ENCODE assay signal across 8 cellular contexts in the genomic region with DNA sequence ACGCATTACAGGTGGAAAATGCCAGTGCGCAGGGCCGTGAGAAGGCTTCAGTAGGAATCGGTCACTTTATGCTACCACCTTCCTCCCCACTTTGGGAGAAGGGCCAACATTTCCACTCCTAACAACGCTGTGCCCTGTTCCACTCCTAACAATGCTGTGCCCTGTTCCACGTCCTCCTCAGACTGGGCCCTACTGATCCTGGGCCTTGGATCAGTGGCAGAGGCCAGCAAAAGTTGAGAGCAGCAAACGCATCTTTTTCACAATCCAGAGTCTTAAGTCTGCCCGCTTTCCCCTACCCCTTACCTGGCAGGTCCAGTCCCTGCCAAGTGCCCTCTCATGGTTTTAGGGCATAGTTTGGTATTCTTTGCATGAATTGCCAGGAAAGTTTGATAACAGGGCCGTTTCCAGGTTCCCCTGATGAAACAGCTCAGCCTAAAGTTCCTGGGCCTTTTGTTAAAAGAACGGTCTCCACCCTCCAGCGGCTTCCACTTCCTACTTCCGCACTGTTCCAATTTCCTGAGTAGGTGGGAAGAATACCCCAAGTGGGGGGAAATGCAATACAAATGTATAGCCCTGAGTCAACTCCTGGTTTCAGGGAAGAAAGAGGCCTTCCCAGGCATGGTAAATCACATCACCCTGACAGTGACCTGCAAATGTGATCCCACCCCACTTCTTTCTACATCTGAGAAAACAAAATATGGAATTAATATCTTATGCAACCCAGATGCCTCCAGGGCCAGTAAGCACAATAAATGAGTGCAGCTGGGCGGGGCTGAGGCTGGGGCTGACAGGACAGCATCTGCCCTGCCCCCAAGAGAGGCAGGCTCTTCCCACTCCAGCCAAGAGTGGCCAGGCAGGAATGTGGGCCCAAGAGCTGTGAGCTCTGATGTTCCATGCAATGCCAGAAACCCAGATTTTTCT. TPM values are rescaled to one million over a fixed set of nuclear protein-coding genes. Genes with fewer than 3 reads are reported as not detected.
DNase-seq lines count a peak whose midpoint lies in the region; ATAC-seq and TF ChIP-seq lines count a peak whose summit lies in the region.

No MANE protein-coding gene starts in this region.

- WGBS in heart right ventricle, 2 donors: 44 to 50% methylated on average over 13 of the region's 13 CpGs
- 55% methylated on average over 13 of the region's 13 CpGs for WGBS in prostate gland

- H3K27me3 ChIP-seq in H7 (ENCODE audit: control insufficient read depth, insufficient read depth, low read length): no peaks in the 10 kb centered on the region
- H3K27me3 ChIP-seq in heart right ventricle: no peaks in the 10 kb centered on the region
- H3K27me3 ChIP-seq in prostate gland (replicated peaks; ENCODE audit: insufficient read depth): no peaks in the 10 kb centered on the region
- no peaks in the 10 kb centered on the region for H3K27me3 ChIP-seq in Karpas-422 (ENCODE audit: low read length)

- H3K4me2 ChIP-seq in Karpas-422 (ENCODE audit: low read depth, low read length, poor library complexity, severe bottlenecking): no peak overlapping the region

- H3K4me3 Mint-ChIP-seq in WTC11: peak overlapping the region; percentile 39

- peaks cover 13% of the 10 kb centered on the region for H3K36me3 ChIP-seq in H7 (replicated peaks; ENCODE audit: control insufficient read depth, insufficient read depth, low read length)
- peaks cover 0 to 60% (median 6%) of the 10 kb centered on the region in 9 donors for H3K36me3 ChIP-seq in heart right ventricle
- H3K36me3 ChIP-seq in prostate gland: no peaks in the 10 kb centered on the region
- 0 out of 2 replicates have a peak, but pooled peaks cover 8% of the 10 kb centered on the region for H3K36me3 ChIP-seq in Karpas-422 (ENCODE audit: insufficient read depth, low read length)

- H4K20me1 ChIP-seq in Karpas-422 (ENCODE audit: insufficient read depth, low read depth, low read length): peaks cover 6% of the 10 kb centered on the region; the same call in 1 of the 2 replicates

- peak; percentile 21 for ATAC-seq in WTC11
- ATAC-seq in heart right ventricle: peak; percentile 85 to 93 (median 91)

- peaks cover 84% of the 10 kb centered on the region for H3K79me2 ChIP-seq in Karpas-422 (ENCODE audit: low read length)

- CTCF ChIA-PET in WTC11 (lab: Charles Lee): interaction anchor here (0.6 to 5.2 kb wide), 8 partner anchors 11 to 374 kb away, joined by 3 to 52 read pairs (median 4); a partner anchor contains a TSS

- H3K9me3 ChIP-seq in heart right ventricle: no peaks in the 10 kb centered on the region
- H3K9me3 ChIP-seq in prostate gland: no peaks in the 10 kb centered on the region
- H3K9me3 ChIP-seq in Karpas-422 (ENCODE audit: low read length): no peaks in the 10 kb centered on the region

- H3K27ac Mint-ChIP-seq in WTC11: peak overlapping the region; percentile 99

- H3K4me1 ChIP-seq in heart right ventricle: peaks cover 40 to 100% (median 98%) of the 10 kb centered on the region in 9 donors
- H3K4me1 ChIP-seq in prostate gland (replicated peaks): peaks cover 32% of the 10 kb centered on the region
- H3K4me1 ChIP-seq in Karpas-422 (ENCODE audit: low read length): peaks cover 13% of the 10 kb centered on the region

- H2AFZ ChIP-seq in Karpas-422 (ENCODE audit: low read length): no peak overlapping the region

- H3K4me3 ChIP-seq in H7 (ENCODE audit: insufficient read depth, low read depth, low read length) (no peak overlapping the region), heart right ventricle (peak overlapping the region in 3 of 10 donors; percentile 9 to 31 (median 17)), prostate gland (no peak overlapping the region), Karpas-422 (ENCODE audit: low read length) (no peak overlapping the region)

- no peak for TF ChIP-seq POLR2A in prostate gland (IDR thresholded peaks at IDR 0.05)

- H3K4me1 Mint-ChIP-seq in WTC11: peaks cover 92% of the 10 kb centered on the region

- H3K27me3 Mint-ChIP-seq in WTC11 (ENCODE audit: low read depth): no peaks in the 10 kb centered on the region

- no peaks in the 10 kb centered on the region for H3K9me3 Mint-ChIP-seq in WTC11

- TF ChIP-seq CTCF in WTC11 (IDR thresholded peaks at IDR 0.05) (no peak), heart right ventricle (IDR thresholded peaks at IDR 0.05) (no peak), prostate gland (IDR thresholded peaks at IDR 0.05) (no peak)

- peaks cover 26% of the 10 kb centered on the region for H3K36me3 Mint-ChIP-seq in WTC11

- no peak overlapping the region for H3K9ac ChIP-seq in Karpas-422 (ENCODE audit: low read length)

- POLR2A ChIA-PET in WTC11 (lab: Charles Lee): interaction anchor here (1.1 to 1.5 kb wide), 4 partner anchors 11 to 29 kb away, joined by 3 to 4 read pairs (median 4); a partner anchor contains a TSS

- DNase-seq in H7 (peak; percentile 51), WTC11 (ENCODE audit: low spot score) (peak; percentile 29), heart right ventricle (peak; percentile 85 to 86), prostate gland (ENCODE audit: low spot score) (peak; percentile 88), germinal center (ENCODE audit: low spot score) (no peak), Karpas-422 (no peak), OCI-M1 (lab: John Stamatoyannopoulos, UW) (no peak), mesenteric fat pad (ENCODE audit: low spot score) (no peak)

- no peaks in the 10 kb centered on the region for H3K9me2 ChIP-seq in Karpas-422 (replicated peaks; ENCODE audit: insufficient read depth, low read length)

- H3K27ac ChIP-seq in heart right ventricle (peak overlapping the region; percentile 87 to 99 (median 98)), prostate gland (peak overlapping the region; percentile 94), Karpas-422 (ENCODE audit: low read length) (no peak overlapping the region)

- intact Hi-C loops in heart right ventricle (cut with DNase I) (loop anchor here in 2 of 10 donors (2.0 to 5.0 kb wide), 2 partner anchors 15 to 35 kb away; no protein-coding TSS in a partner anchor), prostate gland (cut with DNase I) (loop anchor here (2.0 kb wide), 1 partner anchor 15 kb away; a partner anchor contains a TSS)

TF ChIP-seq in WTC11, 78 proteins besides CTCF, POLR2A, EP300 and RAD21:
- TF ChIP-seq ETV6 (CRISPR knock-in tag; IDR thresholded peaks at IDR 0.05) (peak; percentile 97), JAZF1 (CRISPR knock-in tag; IDR thresholded peaks at IDR 0.05) (no peak)
TF ChIP-seq in WTC11: peak in this region for 1.

RNA-seq across cellular contexts. Expression of a gene that starts 15.0 kb away (rescaled TPM):
- total RNA-seq in H7 (2014; rRNA removed; shearing (Covaris generic)): 25.8 and 28.9 TPM in 2 replicates
- total RNA-seq in WTC11 (2021) (35.1 to 44.7 TPM (median 37.6 TPM) in 3 replicates), heart right ventricle (10 to 100 TPM; 21.5 to 64.9 (median 33.8) TPM), prostate gland (10 to 100 TPM; 37.2 to 49.8 TPM), mesenteric fat pad (103 TPM)
- polyA plus RNA-seq in heart right ventricle: 10 to 100 TPM; 13.6 to 16.6 TPM
- 24.4 and 29.4 TPM in 2 replicates for total RNA-seq in Karpas-422 (2014; rRNA removed; shearing (Covaris generic); ENCODE audit: low replicate concordance)

RNA-seq across cellular contexts. Expression of a gene that starts 15.3 kb away (rescaled TPM):
- 17.0 and 30.8 TPM in 2 replicates for total RNA-seq in H7 (2014; rRNA removed; shearing (Covaris generic))
- 28.9 to 32.2 TPM (median 29.3 TPM) in 3 replicates for total RNA-seq in WTC11 (2021)
- 10 to 100 TPM; 50.9 to 58.8 (median 55.8) TPM for total RNA-seq in heart right ventricle
- polyA plus RNA-seq in heart right ventricle: 10 to 100 TPM; 13.7 to 17.8 TPM
- 10 to 100 TPM; 57.9 to 85.8 TPM for total RNA-seq in prostate gland
- total RNA-seq in Karpas-422 (2014; rRNA removed; shearing (Covaris generic); ENCODE audit: low replicate concordance): 18.5 and 23.7 TPM in 2 replicates
- 30.5 TPM for total RNA-seq in mesenteric fat pad

Comparison
In these comparisons a context has a peak if more than half of its experiments do, and no peak if none do; other contexts are left out.
1. DNase-seq: peak in H7 (single experiment), WTC11 (single experiment), heart right ventricle (2 of 2) and prostate gland (single experiment); none in germinal center (single experiment), Karpas-422 (single experiment), OCI-M1 (single experiment) and mesenteric fat pad (single experiment).